5 cellular contexts compared by ENCODE assay signal in genomic region chr17:11874756-11875155, GRCh38.
"Had no signal": no experiment of that assay in that cellular context is flagged by ENCODE, and none has a peak within 500 bp of the region (broad histone marks: within the 10 kb centered on the region; RNA-seq: fewer than 3 reads in every experiment).

No MANE protein-coding gene starts in this region.

- H3K4me3 ChIP-seq: GM23338, K562 had no signal

- H3K27ac Mint-ChIP-seq: GM23338, H9 had no signal

- ATAC-seq: GM23338, K562 had no signal

- H3K4me3 Mint-ChIP-seq: GM23338, H9 had no signal

- H3K4me1 Mint-ChIP-seq: GM23338, H9 had no signal

- DNase-seq: H9, HCEC 1CT, IMR-90 had no signal
